Comparison of ENCODE assay signal across 8 cellular contexts in genomic region chr20:43681468-43681942, GRCh38. TPM values are rescaled to one million over a fixed set of nuclear protein-coding genes. Genes with fewer than 3 reads are reported as not detected.
DNase-seq lines count a peak whose midpoint lies in the region; ATAC-seq lines count a peak whose summit lies in the region.

No MANE protein-coding gene starts in this region.

- peaks cover 52% of the 10 kb centered on the region for H3K36me3 Mint-ChIP-seq in activated naive CD4-positive, alpha-beta T cell treated with anti-CD3 and anti-CD28 coated beads for 36 hours (ENCODE audit: low read depth)
- H3K36me3 Mint-ChIP-seq in memory B cell = peaks cover 6% of the 10 kb centered on the region

- no peak for DNase-seq in activated naive CD4-positive, alpha-beta T cell treated with anti-CD3 and anti-CD28 coated beads for 36 hours
- DNase-seq in activated naive CD4-positive, alpha-beta T cell (lab: John Stamatoyannopoulos, UW) = no peak
- DNase-seq in NCI-H2171 (lab: John Stamatoyannopoulos, UW) = peak; percentile 90
- peak; percentile 50 to 56 for DNase-seq in memory B cell (ENCODE audit: low spot score in 2 of 2)

- no peaks in the 10 kb centered on the region for H3K9me3 Mint-ChIP-seq in activated naive CD4-positive, alpha-beta T cell treated with anti-CD3 and anti-CD28 coated beads for 36 hours
- no peaks in the 10 kb centered on the region for H3K9me3 Mint-ChIP-seq in memory B cell

- no peaks in the 10 kb centered on the region for H3K27me3 Mint-ChIP-seq in activated naive CD4-positive, alpha-beta T cell treated with anti-CD3 and anti-CD28 coated beads for 36 hours (ENCODE audit: low read depth)
- no peaks in the 10 kb centered on the region for H3K27me3 Mint-ChIP-seq in memory B cell

- peak overlapping the region; percentile 56 for H3K27ac Mint-ChIP-seq in activated naive CD4-positive, alpha-beta T cell treated with anti-CD3 and anti-CD28 coated beads for 36 hours
- peak overlapping the region; percentile 97 for H3K27ac Mint-ChIP-seq in memory B cell

- peak; percentile 17 for ATAC-seq in HG02763 (IDR thresholded peaks at IDR 0.05; ENCODE audit: unreplicated experiment)
- ATAC-seq in memory B cell (ENCODE audit: low read depth) = peak; percentile 44
- ATAC-seq in HG03469 (IDR thresholded peaks at IDR 0.05; ENCODE audit: unreplicated experiment) = no peak
- no peak for ATAC-seq in GM19351 (IDR thresholded peaks at IDR 0.05; ENCODE audit: unreplicated experiment)
- ATAC-seq in GM21367 (IDR thresholded peaks at IDR 0.05; ENCODE audit: unreplicated experiment) = no peak

- peaks cover 15% of the 10 kb centered on the region for H3K4me1 Mint-ChIP-seq in activated naive CD4-positive, alpha-beta T cell treated with anti-CD3 and anti-CD28 coated beads for 36 hours (ENCODE audit: low read depth)
- H3K4me1 Mint-ChIP-seq in memory B cell = peaks cover 32% of the 10 kb centered on the region

- CTCF ChIA-PET in activated naive CD4-positive, alpha-beta T cell treated with anti-CD3 and anti-CD28 coated beads for 36 hours (lab: Charles Lee) = interaction anchor here (0.8 to 2.3 kb wide), 3 partner anchors 10 to 143 kb away, joined by 3 to 7 read pairs (median 4); no protein-coding TSS in a partner anchor

- H3K4me3 Mint-ChIP-seq in activated naive CD4-positive, alpha-beta T cell treated with anti-CD3 and anti-CD28 coated beads for 36 hours = no peak overlapping the region
- H3K4me3 Mint-ChIP-seq in memory B cell = peak overlapping the region; percentile 67

- intact Hi-C loops in activated naive CD4-positive, alpha-beta T cell treated with anti-CD3 and anti-CD28 coated beads for 36 hours (cut with micrococcal nuclease) = no loop called here

RNA-seq across cellular contexts. Expression of gene MYBL2, which starts 14.6 kb away (rescaled TPM):
- total RNA-seq in activated naive CD4-positive, alpha-beta T cell treated with anti-CD3 and anti-CD28 coated beads for 36 hours = 100 to 1,000 TPM; 102 to 106 TPM

RNA-seq across cellular contexts. Expression of gene GTSF1L, which starts 45.3 kb away (rescaled TPM):
- total RNA-seq in activated naive CD4-positive, alpha-beta T cell treated with anti-CD3 and anti-CD28 coated beads for 36 hours = not detected

Comparison
In these comparisons a context has a peak if more than half of its experiments do, and no peak if none do; other contexts are left out.
1. DNase-seq: peak in NCI-H2171 (single experiment) and memory B cell (2 of 2); none in activated naive CD4-positive, alpha-beta T cell treated with anti-CD3 and anti-CD28 coated beads for 36 hours (single experiment) and activated naive CD4-positive, alpha-beta T cell (0 of 4).
2. ATAC-seq: peak in HG02763 (single experiment) and memory B cell (single experiment); none in HG03469 (single experiment), GM19351 (single experiment) and GM21367 (single experiment).